Comparison of ENCODE assay signal across 20 cellular contexts in the genomic region with DNA sequence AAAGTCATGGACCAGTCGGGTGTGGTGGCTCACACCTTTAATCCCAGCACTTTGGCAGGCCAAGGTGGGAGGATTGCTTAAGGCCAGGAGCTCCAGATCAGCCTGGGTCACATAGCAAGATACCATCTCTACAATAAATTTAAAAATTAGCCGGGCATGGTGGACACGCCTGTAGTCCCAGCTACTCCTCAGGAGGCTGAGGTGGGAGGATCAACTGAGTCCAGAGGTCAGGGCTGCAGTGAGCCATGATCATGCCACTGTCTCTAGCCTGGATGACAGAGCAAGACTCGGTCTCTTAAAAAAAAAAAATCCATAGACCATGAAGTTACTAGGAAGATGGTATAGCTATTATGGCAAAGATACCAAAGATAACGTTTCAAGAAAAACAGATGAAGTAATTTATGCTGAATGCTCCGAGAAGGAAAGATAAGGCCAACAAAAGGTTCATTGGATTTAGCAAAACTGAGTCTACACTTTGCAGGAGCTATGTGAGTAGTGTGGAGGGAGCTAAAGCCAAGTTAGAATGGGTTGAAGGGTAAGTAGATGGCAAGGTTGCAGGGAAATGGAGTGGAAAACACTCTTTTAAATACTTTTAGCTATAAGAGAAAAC. TPM values are rescaled to one million over a fixed set of nuclear protein-coding genes. Genes with fewer than 3 reads are reported as not detected.
DNase-seq lines count a peak whose midpoint lies in the region; ATAC-seq and TF ChIP-seq lines count a peak whose summit lies in the region.
"Had no signal": no experiment of that assay in that cellular context is flagged by ENCODE, and none has a peak within 500 bp of the region (broad histone marks: within the 10 kb centered on the region; RNA-seq: fewer than 3 reads in every experiment).

No MANE protein-coding gene starts in this region.

- H3K36me3 Mint-ChIP-seq in nephron (ENCODE audit: low read depth): peaks cover 29% of the 10 kb centered on the region
- peaks cover 32% of the 10 kb centered on the region for H3K36me3 Mint-ChIP-seq in activated naive CD8-positive, alpha-beta T cell treated with anti-CD3 and anti-CD28 coated beads, Interleukin-2, amount 50 U/mL, for 24 hours (ENCODE audit: low read depth)

- H3K9me2 ChIP-seq in PC-9 (ENCODE audit: insufficient read depth): no peaks in the 10 kb centered on the region

- CTCF ChIA-PET in PC-9 (lab: Charles Lee): interaction anchor here (0.7 kb wide), 1 partner anchor 38 kb away, joined by 3 read pairs; no protein-coding TSS in a partner anchor
- CTCF ChIA-PET in mammary epithelial cell (lab: Charles Lee; ENCODE audit: low non-redundant PET): no interaction called here

- H3K4me1 ChIP-seq in PC-9 (replicated peaks; ENCODE audit: insufficient read depth) (peaks cover 29% of the 10 kb centered on the region), mammary epithelial cell (ENCODE audit: insufficient read depth, low read length) (peaks cover 19% of the 10 kb centered on the region)
- H3K4me1 ChIP-seq: colonic mucosa had no signal

- H3K9me3 Mint-ChIP-seq in nephron: peaks cover 5% of the 10 kb centered on the region
- H3K9me3 Mint-ChIP-seq in activated naive CD8-positive, alpha-beta T cell treated with anti-CD3 and anti-CD28 coated beads, Interleukin-2, amount 50 U/mL, for 24 hours: no peaks in the 10 kb centered on the region

- peaks cover 21% of the 10 kb centered on the region; the same call in 1 of the 2 replicates for H3K36me3 ChIP-seq in PC-9 (ENCODE audit: low read depth)
- peaks cover 11% of the 10 kb centered on the region for H3K36me3 ChIP-seq in mammary epithelial cell (ENCODE audit: insufficient read depth, low read length)
- H3K36me3 ChIP-seq: colonic mucosa had no signal

- dilution Hi-C loops in mammary epithelial cell (cut with HindIII; ENCODE audit: low sequenced_read_pairs): no loop called here

- H3K4me2 ChIP-seq in PC-9 (peak overlapping the region; percentile 41), mammary epithelial cell (ENCODE audit: insufficient read depth, low read depth, low read length) (no peak overlapping the region)

- H3K27me3 ChIP-seq in PC-9 (ENCODE audit: insufficient read depth, low read depth) (no peaks in the 10 kb centered on the region), mammary epithelial cell (ENCODE audit: insufficient read depth, low read length) (no peaks in the 10 kb centered on the region)
- H3K27me3 ChIP-seq: colonic mucosa, upper lobe of right lung had no signal

- H3K79me2 ChIP-seq in PC-9 (ENCODE audit: low read depth) (peaks cover 64% of the 10 kb centered on the region), mammary epithelial cell (ENCODE audit: insufficient read depth, low read length) (peaks cover 74% of the 10 kb centered on the region)

- no peaks in the 10 kb centered on the region for H3K27me3 Mint-ChIP-seq in nephron (ENCODE audit: low read depth)
- H3K27me3 Mint-ChIP-seq in activated naive CD8-positive, alpha-beta T cell treated with anti-CD3 and anti-CD28 coated beads, Interleukin-2, amount 50 U/mL, for 24 hours: no peaks in the 10 kb centered on the region

- TF ChIP-seq CTCF in PC-9 (conservative IDR thresholded peaks at IDR 0.05): no peak
- TF ChIP-seq CTCF in mammary epithelial cell (conservative IDR thresholded peaks at IDR 0.05 in 1 of 2, IDR thresholded peaks at IDR 0.05 in 1 of 2; ENCODE audit: extremely low read depth in 1 of 2, insufficient read depth in 1 of 2, low read depth in 1 of 2, low read length in 2 of 2): no peak
- no peak for TF ChIP-seq CTCF in nephron (IDR thresholded peaks at IDR 0.05; ENCODE audit: unreplicated experiment in 3 of 3)

- 95% methylated on average over 6 of the region's 6 CpGs for WGBS in mammary epithelial cell (ENCODE audit: low coverage, missing lambda C conversion rate)

- H3K4me3 Mint-ChIP-seq in nephron: no peak overlapping the region
- H3K4me3 Mint-ChIP-seq in activated naive CD8-positive, alpha-beta T cell treated with anti-CD3 and anti-CD28 coated beads, Interleukin-2, amount 50 U/mL, for 24 hours: no peak overlapping the region

- H3K27ac ChIP-seq in PC-9 (peak overlapping the region; percentile 66), mammary epithelial cell (ENCODE audit: insufficient read depth, low read depth, low read length) (peak overlapping the region; percentile 74)
- H3K27ac ChIP-seq: colonic mucosa had no signal

- intact Hi-C loops in PC-9 (cut with micrococcal nuclease; ENCODE audit: unreplicated experiment): loop anchor here (5.0 kb wide), 1 partner anchor 578 kb away; no protein-coding TSS in a partner anchor
- intact Hi-C loops in mammary epithelial cell (cut with micrococcal nuclease): no loop called here

- BruUV-seq in PC-9 (replicated peaks; lab: Mats Ljungman, UMichigan): no TSS peak
- no TSS peak for BruUV-seq in mammary epithelial cell (replicated peaks; lab: Mats Ljungman, UMichigan)

- in situ Hi-C loops in Caki2 (cut with HindIII; ENCODE audit: low pct_unique_long_range_greater_than_20kb, low sequenced_read_pairs) (no loop called here), mammary epithelial cell (cut with MboI; ENCODE audit: low sequenced_read_pairs in 2 of 2) (no loop called here)

- ATAC-seq in activated naive CD8-positive, alpha-beta T cell treated with anti-CD3 and anti-CD28 coated beads, Interleukin-2, amount 50 U/mL, for 24 hours: no peak
- ATAC-seq: stimulated activated naive CD8-positive, alpha-beta T cell treated with anti-CD3 and anti-CD28 coated beads, Interleukin-15, Interleukin-2, amounts not matched to agents 100 U/mL and 50 U/mL, for 24 hours; upper lobe of right lung had no signal

- H2AFZ ChIP-seq in PC-9 (no peak overlapping the region), mammary epithelial cell (ENCODE audit: low read depth, low read length) (no peak overlapping the region)

- peaks cover 20% of the 10 kb centered on the region for H3K4me1 Mint-ChIP-seq in nephron
- H3K4me1 Mint-ChIP-seq in activated naive CD8-positive, alpha-beta T cell treated with anti-CD3 and anti-CD28 coated beads, Interleukin-2, amount 50 U/mL, for 24 hours: peaks cover 12% of the 10 kb centered on the region

- peak; percentile 98 for DNase-seq in Caki2 (ENCODE audit: low read depth)
- DNase-seq in PC-9: no peak
- DNase-seq in mammary epithelial cell: no peak
- no peak for DNase-seq in NCI-H82 (lab: John Stamatoyannopoulos, UW)
- no peak for DNase-seq in activated naive CD8-positive, alpha-beta T cell treated with anti-CD3 and anti-CD28 coated beads, Interleukin-2, amount 50 U/mL, for 24 hours
- DNase-seq in dedifferentiated amniotic fluid mesenchymal stem cell (ENCODE audit: extremely low spot score): no peak
- DNase-seq in ecto neural progenitor cell (ENCODE audit: low spot score): no peak
- DNase-seq: activated CD4-positive, alpha-beta T cell treated with anti-CD3 and anti-CD28 coated beads, Interleukin-2, amount 50 U/mL, for 1 hour; activated naive CD4-positive, alpha-beta T cell treated with Interleukin-2 at 50 U/mL for 16 hours; colonic mucosa; foreskin fibroblast; hypothalamus; Karpas-422; kidney; midbrain; NCI-H1105 treated with DMSO at 0.1 percent for 48 hours; NCI-H69; stimulated activated naive CD8-positive, alpha-beta T cell treated with anti-CD3 and anti-CD28 coated beads, Interleukin-15, Interleukin-2, amounts not matched to agents 100 U/mL and 50 U/mL, for 24 hours; upper lobe of right lung had no signal

- H4K20me1 ChIP-seq in PC-9 (ENCODE audit: insufficient read depth): no peaks in the 10 kb centered on the region
- H4K20me1 ChIP-seq in mammary epithelial cell (ENCODE audit: insufficient read depth, low read length): no peaks in the 10 kb centered on the region

- POLR2A ChIA-PET in PC-9 (lab: Charles Lee; ENCODE audit: unreplicated experiment): interaction anchor here (0.6 to 0.9 kb wide), 4 partner anchors 12 to 463 kb away, joined by 3 to 6 read pairs (median 4); a partner anchor contains a TSS

- H3K9ac ChIP-seq in mammary epithelial cell (ENCODE audit: insufficient read depth, low read length): no peak overlapping the region

- no peaks in the 10 kb centered on the region for H3K9me3 ChIP-seq in PC-9 (ENCODE audit: insufficient read depth, low read depth)
- no peaks in the 10 kb centered on the region for H3K9me3 ChIP-seq in mammary epithelial cell (replicated peaks; ENCODE audit: insufficient read depth, low read length)
- H3K9me3 ChIP-seq: colonic mucosa, upper lobe of right lung had no signal

- H3K4me3 ChIP-seq in PC-9: no peak overlapping the region
- H3K4me3 ChIP-seq in mammary epithelial cell (replicated peaks in 1 of 3; ENCODE audit: insufficient read depth in 1 of 3, low read depth in 2 of 3, low read length in 3 of 3): no peak overlapping the region
- H3K4me3 ChIP-seq: colonic mucosa, upper lobe of right lung had no signal

- H3F3A ChIP-seq in PC-9 (ENCODE audit: insufficient read depth, low read depth): peaks cover 35% of the 10 kb centered on the region

- peak overlapping the region; percentile 29 to 95 (median 76) for H3K27ac Mint-ChIP-seq in nephron
- H3K27ac Mint-ChIP-seq in activated naive CD8-positive, alpha-beta T cell treated with anti-CD3 and anti-CD28 coated beads, Interleukin-2, amount 50 U/mL, for 24 hours: no peak overlapping the region

RNA-seq across cellular contexts. Expression of a gene that starts 11.7 kb away (rescaled TPM):
- 17.9 and 58.4 TPM in 2 replicates for total RNA-seq in Caki2 (2014; rRNA removed; shearing (Covaris generic); ENCODE audit: low replicate concordance)
- total RNA-seq in PC-9 (2021) (21.6 and 24.6 TPM in 2 replicates), mammary epithelial cell (10 to 100 TPM; 34.2 to 42.7 TPM)
- polyA plus RNA-seq in mammary epithelial cell: 15.1 TPM
- polyA minus RNA-seq in mammary epithelial cell: 14.1 TPM

RNA-seq across cellular contexts. Expression of a gene that starts 60.0 kb away (rescaled TPM):
- total RNA-seq in Caki2 (2014; rRNA removed; shearing (Covaris generic); ENCODE audit: low replicate concordance): 58.9 and 63.0 TPM in 2 replicates
- total RNA-seq in PC-9 (2021) (48.9 and 65.6 TPM in 2 replicates), mammary epithelial cell (10 to 100 TPM; 34.0 to 72.9 TPM)
- 41.5 TPM for polyA plus RNA-seq in mammary epithelial cell
- polyA minus RNA-seq in mammary epithelial cell: 38.1 TPM
